In genomic region chr3:5690490-5690889, GRCh38 we compare ENCODE assay signal across 27 cellular contexts.
"Had no signal": no experiment of that assay in that cellular context is flagged by ENCODE, and none has a peak within 500 bp of the region (broad histone marks: within the 10 kb centered on the region; RNA-seq: fewer than 3 reads in every experiment).

No MANE protein-coding gene starts in this region.

- H3K36me3 ChIP-seq: neural progenitor cell, ovary, right lobe of liver, sigmoid colon, stomach, thoracic aorta, thyroid gland, tibial nerve, upper lobe of left lung, uterus had no signal

- DNase-seq: natural killer cell; occipital lobe; ovary; posterior cingulate gyrus; psoas muscle; right cardiac atrium; right lobe of liver; sigmoid colon; small intestine; stimulated activated CD4-positive, alpha-beta T cell treated with anti-CD3 and anti-CD28 coated beads, Interleukin-15, amount 100 ng/mL, for 24 hours; stimulated activated CD4-positive, alpha-beta T cell treated with anti-CD3 and anti-CD28 coated beads, Interleukin-2, amount 100 ng/mL, for 24 hours; stimulated activated CD4-positive, alpha-beta T cell treated with anti-CD3 and anti-CD28 coated beads, Interleukin-2, amount 100 ng/mL, for 48 hours; stimulated activated CD4-positive, alpha-beta T cell treated with anti-CD3 and anti-CD28 coated beads, Interleukin-4, amount 100 ng/mL, for 24 hours; stimulated activated naive B cell treated with anti-CD40 and anti-IgM and Interleukin-4, amounts not matched to agents 10 μg/mL and 1 μg/mL and 100 μg/mL, for 72 hours; stimulated activated naive CD4-positive, alpha-beta T cell treated with Interleukin-2 at 50 U/mL for 16 hours; stomach; thyroid gland; upper lobe of left lung; uterus had no signal

- H3K79me2 ChIP-seq: parathyroid adenoma had no signal

- H3K4me3 ChIP-seq: neural progenitor cell, ovary, psoas muscle, right lobe of liver, sigmoid colon, stomach, thoracic aorta, thyroid gland, tibial nerve, upper lobe of left lung, uterus had no signal

- H2AFZ ChIP-seq: neural progenitor cell, parathyroid adenoma had no signal

- H3K27me3 ChIP-seq: neural progenitor cell, ovary, right lobe of liver, sigmoid colon, stomach, thyroid gland, tibial nerve, upper lobe of left lung, uterus had no signal

- H3K4me2 ChIP-seq: neural progenitor cell had no signal

- H3K4me3 Mint-ChIP-seq: natural killer cell; nephron; stimulated activated effector memory CD8-positive, alpha-beta T cell treated with anti-CD3 and anti-CD28 coated beads, Interleukin-12 subunit alpha, Interleukin-12 subunit beta, amount 100 ng/mL, for 72 hours; stimulated activated naive B cell treated with anti-CD40 and anti-IgM and Interleukin-4, amounts not matched to agents 10 μg/mL and 1 μg/mL and 100 μg/mL, for 72 hours; stimulated activated naive CD8-positive, alpha-beta T cell treated with anti-CD3 and anti-CD28 coated beads, Interleukin-15, Interleukin-2, amounts not matched to agents 100 ng/mL and 50 ng/mL, for 24 hours had no signal

- ATAC-seq: natural killer cell; psoas muscle; right cardiac atrium; right lobe of liver; stimulated activated effector memory CD8-positive, alpha-beta T cell treated with anti-CD3 and anti-CD28 coated beads, Interleukin-12 subunit alpha, Interleukin-12 subunit beta, amount 100 ng/mL, for 72 hours; stimulated activated naive B cell treated with anti-CD40 and anti-IgM and Interleukin-4, amounts not matched to agents 10 μg/mL and 1 μg/mL and 100 μg/mL, for 72 hours had no signal

- H3K27ac Mint-ChIP-seq: natural killer cell; nephron; neural progenitor cell; progenitor cell of endocrine pancreas; stimulated activated effector memory CD8-positive, alpha-beta T cell treated with anti-CD3 and anti-CD28 coated beads, Interleukin-12 subunit alpha, Interleukin-12 subunit beta, amount 100 ng/mL, for 72 hours; stimulated activated naive B cell treated with anti-CD40 and anti-IgM and Interleukin-4, amounts not matched to agents 10 μg/mL and 1 μg/mL and 100 μg/mL, for 72 hours; stimulated activated naive CD8-positive, alpha-beta T cell treated with anti-CD3 and anti-CD28 coated beads, Interleukin-15, Interleukin-2, amounts not matched to agents 100 ng/mL and 50 ng/mL, for 24 hours had no signal

- H3K9me3 ChIP-seq: ovary, psoas muscle, right lobe of liver, thyroid gland, uterus had no signal

- H3K4me1 ChIP-seq: neural progenitor cell, parathyroid adenoma, psoas muscle, right lobe of liver, sigmoid colon, stomach, thyroid gland, tibial nerve, upper lobe of left lung, uterus had no signal

- H3K27ac ChIP-seq: neural progenitor cell, ovary, parathyroid adenoma, psoas muscle, right lobe of liver, sigmoid colon, stomach, thoracic aorta, thyroid gland, tibial nerve, upper lobe of left lung, uterus had no signal

- FAIRE-seq: small intestine had no signal

- H3K9ac ChIP-seq: neural progenitor cell, parathyroid adenoma had no signal

- H3K36me3 Mint-ChIP-seq: natural killer cell; neural progenitor cell; stimulated activated effector memory CD8-positive, alpha-beta T cell treated with anti-CD3 and anti-CD28 coated beads, Interleukin-12 subunit alpha, Interleukin-12 subunit beta, amount 100 ng/mL, for 72 hours; stimulated activated naive B cell treated with anti-CD40 and anti-IgM and Interleukin-4, amounts not matched to agents 10 μg/mL and 1 μg/mL and 100 μg/mL, for 72 hours had no signal

- H3K4me1 Mint-ChIP-seq: natural killer cell; nephron; stimulated activated effector memory CD8-positive, alpha-beta T cell treated with anti-CD3 and anti-CD28 coated beads, Interleukin-12 subunit alpha, Interleukin-12 subunit beta, amount 100 ng/mL, for 72 hours; stimulated activated naive B cell treated with anti-CD40 and anti-IgM and Interleukin-4, amounts not matched to agents 10 μg/mL and 1 μg/mL and 100 μg/mL, for 72 hours had no signal

- H3K27me3 Mint-ChIP-seq: progenitor cell of endocrine pancreas; stimulated activated naive B cell treated with anti-CD40 and anti-IgM and Interleukin-4, amounts not matched to agents 10 μg/mL and 1 μg/mL and 100 μg/mL, for 72 hours; stimulated activated naive CD8-positive, alpha-beta T cell treated with anti-CD3 and anti-CD28 coated beads, Interleukin-15, Interleukin-2, amounts not matched to agents 100 ng/mL and 50 ng/mL, for 24 hours had no signal
